23 cellular contexts compared by ENCODE assay signal in the genomic region with DNA sequence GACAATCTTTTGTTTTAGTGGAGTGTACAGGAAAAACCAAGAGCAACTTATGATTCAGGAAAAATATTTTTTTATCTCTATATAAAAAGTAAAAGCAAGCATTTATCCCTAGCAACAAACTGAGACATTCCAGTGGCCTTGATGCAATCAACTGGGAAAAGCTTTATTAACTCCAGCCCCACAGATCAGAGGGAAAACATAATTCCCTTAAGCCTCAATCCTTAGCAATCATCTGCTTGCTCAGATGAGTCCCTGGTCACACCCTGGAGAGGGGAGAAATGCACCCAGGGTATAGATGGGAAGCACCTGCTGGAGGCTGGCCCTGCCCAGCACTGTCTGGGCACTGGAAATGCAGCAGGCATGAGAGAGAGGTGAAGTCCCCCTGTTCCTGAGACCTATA.
A peak's percentile ranks its signal among the peaks of the same experiment; 100 is the strongest.
DNase-seq lines count a peak whose midpoint lies in the region; ATAC-seq, FAIRE-seq and TF ChIP-seq lines count a peak whose summit lies in the region.
"Had no signal": no experiment of that assay in that cellular context is flagged by ENCODE, and none has a peak within 500 bp of the region (broad histone marks: within the 10 kb centered on the region; RNA-seq: fewer than 3 reads in every experiment).

No MANE protein-coding gene starts in this region.

- H3K36me3 ChIP-seq in effector memory CD4-positive, alpha-beta T cell (ENCODE audit: control insufficient read depth, insufficient read depth, low read length): no peaks in the 10 kb centered on the region
- H3K36me3 ChIP-seq: MG63 had no signal

- no peaks in the 10 kb centered on the region for H3K27me3 ChIP-seq in effector memory CD4-positive, alpha-beta T cell (replicated peaks; ENCODE audit: control insufficient read depth, insufficient read depth, low read length, poor library complexity, severe bottlenecking)
- H3K27me3 ChIP-seq: MG63 had no signal

- H3K9me3 ChIP-seq in effector memory CD4-positive, alpha-beta T cell (ENCODE audit: control insufficient read depth, low read length): no peaks in the 10 kb centered on the region
- H3K9me3 ChIP-seq: MG63 had no signal

- peak; percentile 68 for FAIRE-seq in D721Med (lab: Jason Lieb, UNC)
- FAIRE-seq: G401.6, GM12878, HTR-8/SVneo had no signal

- H3K27ac ChIP-seq in effector memory CD4-positive, alpha-beta T cell (ENCODE audit: insufficient read depth, low read length, poor library complexity, severe bottlenecking): no peak overlapping the region

- TF ChIP-seq CTCF in D721Med (IDR thresholded peaks at IDR 0.05; ENCODE audit: insufficient read depth, missing control alignments) (no peak), fibroblast of villous mesenchyme (IDR thresholded peaks at IDR 0.05; ENCODE audit: insufficient read depth, low read depth, low read length) (no peak)

- DNase-seq in D721Med (ENCODE audit: insufficient read length, low spot score): peak; percentile 47
- DNase-seq in NCI-H82 treated with DMSO at 0.1 percent for 48 hours (lab: John Stamatoyannopoulos, UW; ENCODE audit: unreplicated experiment): peak; percentile 61
- peak; percentile 57 for DNase-seq in fibroblast of villous mesenchyme (ENCODE audit: low read depth)
- peak; percentile 60 for DNase-seq in stromal cell of bone marrow (ENCODE audit: low read depth)
- DNase-seq in effector memory CD4-positive, alpha-beta T cell: no peak
- no peak for DNase-seq in activated T-cell treated with anti-CD3 and anti-CD28 coated beads for 4 hours
- DNase-seq: DMS 273 treated with DMSO at 0.1 percent for 48 hours, DND-41, GOT3, Kasumi-1, MG63, NCI-H1092, NCI-H146, NCI-H2081, NCI-H510A, NCI-H748 treated with DMSO at 0.1 percent for 48 hours, OCI-M1, Right ventricle myocardium superior had no signal

- no peak overlapping the region for H3K4me3 ChIP-seq in fibroblast of villous mesenchyme (ENCODE audit: low read depth, low read length)
- H3K4me3 ChIP-seq in effector memory CD4-positive, alpha-beta T cell (ENCODE audit: insufficient read depth, low read depth, low read length, poor library complexity, severe bottlenecking): no peak overlapping the region
- H3K4me3 ChIP-seq: GM12878, MG63 had no signal

- no peak for ATAC-seq in GM18520 (IDR thresholded peaks at IDR 0.05; ENCODE audit: unreplicated experiment)
- ATAC-seq: GM12878, HCT116 had no signal

- no peaks in the 10 kb centered on the region for H3K4me1 ChIP-seq in effector memory CD4-positive, alpha-beta T cell (ENCODE audit: control insufficient read depth, insufficient read depth, low read length, poor library complexity, severe bottlenecking)

Comparison
In these comparisons a context has a peak if more than half of its experiments do, and no peak if none do; other contexts are left out.
1. DNase-seq: peak in D721Med (single experiment), NCI-H82 treated with DMSO at 0.1 percent for 48 hours (single experiment), fibroblast of villous mesenchyme (single experiment) and stromal cell of bone marrow (single experiment); none in effector memory CD4-positive, alpha-beta T cell (0 of 3) and activated T-cell treated with anti-CD3 and anti-CD28 coated beads for 4 hours (single experiment).